ENCODE assay signal across 2 cellular contexts in the genomic region with DNA sequence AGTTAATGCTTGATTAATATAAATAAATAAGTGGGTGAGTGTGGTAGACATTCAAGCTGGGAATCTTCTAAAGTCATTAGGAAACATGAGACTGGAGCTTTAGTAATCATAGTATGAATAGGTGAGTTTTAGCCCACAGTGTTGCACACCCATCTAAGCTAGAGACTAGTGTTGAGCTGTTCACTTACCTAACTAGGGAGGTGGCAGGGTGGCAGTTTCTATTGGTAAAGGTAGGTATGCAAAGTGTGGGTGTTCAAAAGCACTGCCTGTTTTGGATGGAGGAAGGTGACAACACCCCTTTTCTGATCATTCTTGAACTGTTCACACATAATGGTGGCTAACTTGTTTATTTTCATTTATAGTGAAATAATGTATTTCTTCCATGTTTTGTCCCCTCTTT.
TF ChIP-seq lines count a peak whose summit lies in the region.

No MANE protein-coding gene starts in this region.

TF ChIP-seq in GM23338, 12 proteins besides CTCF, POLR2A, EP300 and RAD21 (continued from another document):
- TF ChIP-seq STAT1 (IDR thresholded peaks at IDR 0.05; ENCODE audit: unreplicated experiment) (no peak), ZNF331 (CRISPR knock-in tag; IDR thresholded peaks at IDR 0.05; ENCODE audit: low read depth) (no peak), JUNB (IDR thresholded peaks at IDR 0.05; ENCODE audit: unreplicated experiment) (no peak), NANOG (IDR thresholded peaks at IDR 0.05; ENCODE audit: borderline replicate concordance) (no peak), EZH2phosphoT487 (IDR thresholded peaks at IDR 0.05; ENCODE audit: unreplicated experiment) (no peak), ZNF114 (CRISPR knock-in tag; IDR thresholded peaks at IDR 0.05) (no peak), POLR2AphosphoS5 (IDR thresholded peaks at IDR 0.05; ENCODE audit: low read depth) (no peak), EZH2 (IDR thresholded peaks at IDR 0.05; ENCODE audit: low read depth, unreplicated experiment) (no peak)
- TF ChIP-seq, protein P1, sequence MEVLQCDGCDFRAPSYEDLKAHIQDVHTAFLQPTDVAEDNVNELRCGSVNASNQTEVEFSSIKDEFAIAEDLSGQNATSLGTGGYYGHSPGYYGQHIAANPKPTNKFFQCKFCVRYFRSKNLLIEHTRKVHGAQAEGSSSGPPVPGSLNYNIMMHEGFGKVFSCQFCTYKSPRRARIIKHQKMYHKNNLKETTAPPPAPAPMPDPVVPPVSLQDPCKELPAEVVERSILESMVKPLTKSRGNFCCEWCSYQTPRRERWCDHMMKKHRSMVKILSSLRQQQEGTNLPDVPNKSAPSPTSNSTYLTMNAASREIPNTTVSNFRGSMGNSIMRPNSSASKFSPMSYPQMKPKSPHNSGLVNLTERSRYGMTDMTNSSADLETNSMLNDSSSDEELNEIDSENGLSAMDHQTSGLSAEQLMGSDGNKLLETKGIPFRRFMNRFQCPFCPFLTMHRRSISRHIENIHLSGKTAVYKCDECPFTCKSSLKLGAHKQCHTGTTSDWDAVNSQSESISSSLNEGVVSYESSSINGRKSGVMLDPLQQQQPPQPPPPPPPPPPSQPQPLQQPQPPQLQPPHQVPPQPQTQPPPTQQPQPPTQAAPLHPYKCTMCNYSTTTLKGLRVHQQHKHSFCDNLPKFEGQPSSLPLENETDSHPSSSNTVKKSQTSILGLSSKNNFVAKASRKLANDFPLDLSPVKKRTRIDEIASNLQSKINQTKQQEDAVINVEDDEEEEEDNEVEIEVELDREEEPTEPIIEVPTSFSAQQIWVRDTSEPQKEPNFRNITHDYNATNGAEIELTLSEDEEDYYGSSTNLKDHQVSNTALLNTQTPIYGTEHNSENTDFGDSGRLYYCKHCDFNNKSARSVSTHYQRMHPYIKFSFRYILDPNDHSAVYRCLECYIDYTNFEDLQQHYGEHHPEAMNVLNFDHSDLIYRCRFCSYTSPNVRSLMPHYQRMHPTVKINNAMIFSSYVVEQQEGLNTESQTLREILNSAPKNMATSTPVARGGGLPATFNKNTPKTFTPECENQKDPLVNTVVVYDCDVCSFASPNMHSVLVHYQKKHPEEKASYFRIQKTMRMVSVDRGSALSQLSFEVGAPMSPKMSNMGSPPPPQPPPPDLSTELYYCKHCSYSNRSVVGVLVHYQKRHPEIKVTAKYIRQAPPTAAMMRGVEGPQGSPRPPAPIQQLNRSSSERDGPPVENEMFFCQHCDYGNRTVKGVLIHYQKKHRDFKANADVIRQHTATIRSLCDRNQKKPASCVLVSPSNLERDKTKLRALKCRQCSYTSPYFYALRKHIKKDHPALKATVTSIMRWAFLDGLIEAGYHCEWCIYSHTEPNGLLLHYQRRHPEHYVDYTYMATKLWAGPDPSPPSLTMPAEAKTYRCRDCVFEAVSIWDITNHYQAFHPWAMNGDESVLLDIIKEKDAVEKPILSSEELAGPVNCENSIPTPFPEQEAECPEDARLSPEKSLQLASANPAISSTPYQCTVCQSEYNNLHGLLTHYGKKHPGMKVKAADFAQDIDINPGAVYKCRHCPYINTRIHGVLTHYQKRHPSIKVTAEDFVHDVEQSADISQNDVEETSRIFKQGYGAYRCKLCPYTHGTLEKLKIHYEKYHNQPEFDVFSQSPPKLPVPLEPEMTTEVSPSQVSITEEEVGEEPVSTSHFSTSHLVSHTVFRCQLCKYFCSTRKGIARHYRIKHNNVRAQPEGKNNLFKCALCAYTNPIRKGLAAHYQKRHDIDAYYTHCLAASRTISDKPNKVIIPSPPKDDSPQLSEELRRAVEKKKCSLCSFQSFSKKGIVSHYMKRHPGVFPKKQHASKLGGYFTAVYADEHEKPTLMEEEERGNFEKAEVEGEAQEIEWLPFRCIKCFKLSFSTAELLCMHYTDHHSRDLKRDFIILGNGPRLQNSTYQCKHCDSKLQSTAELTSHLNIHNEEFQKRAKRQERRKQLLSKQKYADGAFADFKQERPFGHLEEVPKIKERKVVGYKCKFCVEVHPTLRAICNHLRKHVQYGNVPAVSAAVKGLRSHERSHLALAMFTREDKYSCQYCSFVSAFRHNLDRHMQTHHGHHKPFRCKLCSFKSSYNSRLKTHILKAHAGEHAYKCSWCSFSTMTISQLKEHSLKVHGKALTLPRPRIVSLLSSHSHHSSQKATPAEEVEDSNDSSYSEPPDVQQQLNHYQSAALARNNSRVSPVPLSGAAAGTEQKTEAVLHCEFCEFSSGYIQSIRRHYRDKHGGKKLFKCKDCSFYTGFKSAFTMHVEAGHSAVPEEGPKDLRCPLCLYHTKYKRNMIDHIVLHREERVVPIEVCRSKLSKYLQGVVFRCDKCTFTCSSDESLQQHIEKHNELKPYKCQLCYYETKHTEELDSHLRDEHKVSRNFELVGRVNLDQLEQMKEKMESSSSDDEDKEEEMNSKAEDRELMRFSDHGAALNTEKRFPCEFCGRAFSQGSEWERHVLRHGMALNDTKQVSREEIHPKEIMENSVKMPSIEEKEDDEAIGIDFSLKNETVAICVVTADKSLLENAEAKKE (CRISPR knock-in tag; IDR thresholded peaks at IDR 0.05), result no peak

TF ChIP-seq in WTC11, 78 proteins besides CTCF, POLR2A, EP300 and RAD21 (continued from another document):
- TF ChIP-seq, protein P2, sequence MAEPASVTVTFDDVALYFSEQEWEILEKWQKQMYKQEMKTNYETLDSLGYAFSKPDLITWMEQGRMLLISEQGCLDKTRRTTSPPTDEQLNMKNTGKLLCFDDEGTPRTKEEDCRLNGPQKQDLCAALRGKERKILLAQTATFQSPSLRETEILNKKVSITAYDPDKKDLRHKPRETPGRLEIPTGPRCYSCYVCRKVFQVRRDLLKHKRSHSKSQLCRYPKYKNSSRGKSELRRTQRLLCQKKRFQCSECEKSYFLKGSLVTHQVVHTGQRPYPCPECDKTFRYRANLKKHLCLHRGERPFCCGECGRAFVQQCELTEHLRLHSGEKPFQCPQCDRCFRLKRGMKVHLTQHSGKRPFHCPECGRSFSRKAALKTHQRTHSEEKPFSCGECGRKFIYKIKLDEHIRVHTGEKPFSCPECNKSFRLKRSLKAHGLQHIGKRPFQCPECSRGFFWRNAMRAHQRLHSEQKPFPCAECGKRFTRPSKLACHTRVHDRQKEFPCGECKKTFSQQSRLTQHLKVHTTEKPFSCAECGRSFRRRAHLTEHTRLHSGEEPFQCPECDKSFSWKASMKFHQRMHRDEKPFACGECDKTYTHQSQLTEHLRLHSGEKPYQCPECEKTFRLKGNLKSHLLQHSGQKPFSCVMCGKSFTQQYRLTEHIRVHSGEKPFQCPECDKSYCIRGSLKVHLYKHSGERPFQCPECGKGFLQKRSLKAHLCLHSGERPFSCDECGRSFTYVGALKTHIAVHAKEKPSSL (CRISPR knock-in tag; conservative IDR thresholded peaks at IDR 0.05), result no peak
- TF ChIP-seq, protein P3, sequence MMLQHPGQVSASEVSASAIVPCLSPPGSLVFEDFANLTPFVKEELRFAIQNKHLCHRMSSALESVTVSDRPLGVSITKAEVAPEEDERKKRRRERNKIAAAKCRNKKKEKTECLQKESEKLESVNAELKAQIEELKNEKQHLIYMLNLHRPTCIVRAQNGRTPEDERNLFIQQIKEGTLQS (CRISPR knock-in tag; conservative IDR thresholded peaks at IDR 0.05), result no peak
- TF ChIP-seq, protein P4, sequence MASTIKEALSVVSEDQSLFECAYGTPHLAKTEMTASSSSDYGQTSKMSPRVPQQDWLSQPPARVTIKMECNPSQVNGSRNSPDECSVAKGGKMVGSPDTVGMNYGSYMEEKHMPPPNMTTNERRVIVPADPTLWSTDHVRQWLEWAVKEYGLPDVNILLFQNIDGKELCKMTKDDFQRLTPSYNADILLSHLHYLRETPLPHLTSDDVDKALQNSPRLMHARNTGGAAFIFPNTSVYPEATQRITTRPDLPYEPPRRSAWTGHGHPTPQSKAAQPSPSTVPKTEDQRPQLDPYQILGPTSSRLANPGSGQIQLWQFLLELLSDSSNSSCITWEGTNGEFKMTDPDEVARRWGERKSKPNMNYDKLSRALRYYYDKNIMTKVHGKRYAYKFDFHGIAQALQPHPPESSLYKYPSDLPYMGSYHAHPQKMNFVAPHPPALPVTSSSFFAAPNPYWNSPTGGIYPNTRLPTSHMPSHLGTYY (CRISPR knock-in tag; IDR thresholded peaks at IDR 0.05), result no peak
- TF ChIP-seq CREM (CRISPR knock-in tag; IDR thresholded peaks at IDR 0.05), result no peak
